In the genomic region with DNA sequence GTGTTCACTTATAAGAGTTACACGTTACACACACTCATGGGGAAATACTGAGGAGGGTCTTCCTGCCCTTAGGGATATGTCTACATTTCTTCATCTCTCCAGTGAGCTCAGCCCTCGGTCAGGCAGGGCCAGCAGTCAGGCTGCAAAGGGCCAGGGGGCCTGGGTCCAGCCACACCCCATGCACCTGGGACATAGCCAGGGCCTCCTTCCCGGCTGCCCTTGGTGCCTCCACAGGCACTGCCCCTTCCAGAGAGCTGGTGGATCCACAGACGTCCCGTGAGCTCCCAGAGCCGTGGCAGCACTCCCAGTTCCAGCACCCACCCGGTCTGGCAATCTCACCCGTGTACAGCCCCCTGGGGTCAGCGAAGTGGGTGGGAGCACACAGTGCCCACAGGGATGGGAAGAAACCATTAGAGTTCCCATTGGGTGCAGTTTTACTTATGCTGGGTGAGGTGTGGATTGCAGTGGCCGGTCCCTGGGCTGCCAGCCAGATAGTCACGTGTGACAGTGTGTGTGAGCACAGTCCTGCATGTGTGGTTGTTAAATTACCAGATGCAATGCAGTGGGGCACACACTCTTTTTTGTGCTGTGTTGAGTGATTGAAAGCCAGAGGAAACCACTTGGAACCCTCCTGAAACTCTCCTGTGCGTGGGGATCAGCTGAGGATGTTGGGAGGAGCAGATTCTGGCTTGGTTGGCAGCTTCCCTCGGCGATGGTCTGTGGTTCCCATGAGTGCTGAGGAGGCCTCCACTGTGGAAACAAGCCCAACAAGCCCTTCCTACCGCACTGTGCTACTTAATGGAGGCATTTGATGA, we compare ENCODE assay signal across 15 cellular contexts.
A peak's percentile ranks its signal among the peaks of the same experiment; 100 is the strongest.
DNase-seq lines count a peak whose midpoint lies in the region; ATAC-seq and TF ChIP-seq lines count a peak whose summit lies in the region.
"Had no signal": no experiment of that assay in that cellular context is flagged by ENCODE, and none has a peak within 500 bp of the region (broad histone marks: within the 10 kb centered on the region; RNA-seq: fewer than 3 reads in every experiment).

No MANE protein-coding gene starts in this region.

- H3K9me3 Mint-ChIP-seq in H9: no peaks in the 10 kb centered on the region
- H3K9me3 Mint-ChIP-seq: activated naive CD4-positive, alpha-beta T cell treated with anti-CD3 and anti-CD28 coated beads, Interleukin-2, amount 10 ng/mL, durations not matched to agents 7 days and 5 days; GM23338 had no signal

- H3K56ac ChIP-seq in H9 (ENCODE audit: insufficient read length, low read depth, low read length): no peak overlapping the region

- peak; percentile 8 for DNase-seq in AG09309 (ENCODE audit: low read depth)
- DNase-seq in H9: no peak
- peak; percentile 91 for DNase-seq in esophagus muscularis mucosa (ENCODE audit: extremely low spot score)
- DNase-seq in mucosa of descending colon: peak in 2 of 3 donors; percentile 57 to 72
- no peak for DNase-seq in foreskin keratinocyte
- DNase-seq in omental fat pad (ENCODE audit: low spot score): no peak
- DNase-seq in epidermal melanocyte (ENCODE audit: insufficient read length, low spot score): no peak
- no peak for DNase-seq in OCI-M1 (lab: John Stamatoyannopoulos, UW)
- DNase-seq: activated naive CD4-positive, alpha-beta T cell treated with anti-CD3 and anti-CD28 coated beads, Interleukin-2, amount 10 ng/mL, durations not matched to agents 7 days and 5 days; central memory CD4-positive, alpha-beta T cell; KBM-7; NCI-H1930; NCI-H774 had no signal

- no peak overlapping the region for H3T11ph ChIP-seq in H9 (ENCODE audit: low read length)

- H3K4me3 ChIP-seq in AG09309 (ENCODE audit: control insufficient read depth, low read depth, low read length) (no peak overlapping the region), esophagus muscularis mucosa (no peak overlapping the region), mucosa of descending colon (no peak overlapping the region)
- H3K4me3 ChIP-seq: BLaER1, GM23338 had no signal

- H3K9me3 ChIP-seq in H9 (ENCODE audit: control insufficient read depth, low read depth, low read length) (no peaks in the 10 kb centered on the region), esophagus muscularis mucosa (no peaks in the 10 kb centered on the region), mucosa of descending colon (no peaks in the 10 kb centered on the region)
- H3K9me3 ChIP-seq: BLaER1 had no signal

- H3K27ac Mint-ChIP-seq in H9: no peak overlapping the region
- H3K27ac Mint-ChIP-seq: activated naive CD4-positive, alpha-beta T cell treated with anti-CD3 and anti-CD28 coated beads, Interleukin-2, amount 10 ng/mL, durations not matched to agents 7 days and 5 days; GM23338 had no signal

- H3K4ac ChIP-seq in H9 (ENCODE audit: low read depth, low read length): no peak overlapping the region

- H2BK120ac ChIP-seq in H9 (ENCODE audit: low read depth, low read length, poor library complexity, severe bottlenecking): no peak overlapping the region

- H3K4me1 Mint-ChIP-seq in H9: peaks cover 4 to 13% of the 10 kb centered on the region in 2 experiments
- H3K4me1 Mint-ChIP-seq: activated naive CD4-positive, alpha-beta T cell treated with anti-CD3 and anti-CD28 coated beads, Interleukin-2, amount 10 ng/mL, durations not matched to agents 7 days and 5 days had no signal

- intact Hi-C loops in esophagus muscularis mucosa (cut with DNase I): no loop called here
- intact Hi-C loops in mucosa of descending colon (cut with DNase I, micrococcal nuclease): no loop called here

- H3K14ac ChIP-seq in H9 (ENCODE audit: insufficient read depth, low read length): no peak overlapping the region

- no peak for TF ChIP-seq POLR2A in esophagus muscularis mucosa (IDR thresholded peaks at IDR 0.05; ENCODE audit: low read depth)

- ATAC-seq in mucosa of descending colon (peak; percentile 78), foreskin keratinocyte (no peak), omental fat pad (ENCODE audit: low FRiP score) (no peak)

- no peak overlapping the region for H3K18ac ChIP-seq in H9 (ENCODE audit: insufficient read length, low read depth, low read length)

- H3K27me3 Mint-ChIP-seq in H9 (ENCODE audit: low read depth): peaks cover 1% of the 10 kb centered on the region
- H3K27me3 Mint-ChIP-seq: activated naive CD4-positive, alpha-beta T cell treated with anti-CD3 and anti-CD28 coated beads, Interleukin-2, amount 10 ng/mL, durations not matched to agents 7 days and 5 days had no signal

- H3K23ac ChIP-seq in H9 (ENCODE audit: insufficient read length, low read depth, low read length): peak overlapping the region; percentile 23

- no peak for TF ChIP-seq CTCF in AG09309 (IDR thresholded peaks at IDR 0.05; ENCODE audit: control insufficient read depth, insufficient read depth, low read depth, low read length, missing control alignments)
- no peak for TF ChIP-seq CTCF in H9 (conservative IDR thresholded peaks at IDR 0.05)
- TF ChIP-seq CTCF in esophagus muscularis mucosa (IDR thresholded peaks at IDR 0.05): no peak
- no peak for TF ChIP-seq CTCF in mucosa of descending colon (IDR thresholded peaks at IDR 0.05)
- TF ChIP-seq CTCF in foreskin keratinocyte (conservative IDR thresholded peaks at IDR 0.05): no peak
- TF ChIP-seq CTCF in omental fat pad (IDR thresholded peaks at IDR 0.05): no peak

- H3K27me3 ChIP-seq in H9 (ENCODE audit: insufficient read depth, low read length): no peaks in the 10 kb centered on the region
- peaks cover 0 to 17% (median 0%) of the 10 kb centered on the region in 4 donors for H3K27me3 ChIP-seq in esophagus muscularis mucosa
- no peaks in the 10 kb centered on the region for H3K27me3 ChIP-seq in foreskin keratinocyte
- H3K27me3 ChIP-seq: BLaER1 had no signal

- H3K9ac ChIP-seq in H9 (ENCODE audit: extremely low read depth, insufficient read length, low read length): no peak overlapping the region
- H3K9ac ChIP-seq: BLaER1 had no signal

- no peak overlapping the region for H3K4me2 ChIP-seq in H9 (ENCODE audit: insufficient read depth, insufficient read length, low read length)
- H3K4me2 ChIP-seq: BLaER1, GM23338 had no signal

- no peak overlapping the region for H2AFZ ChIP-seq in H9 (ENCODE audit: low read length)
- H2AFZ ChIP-seq: GM23338 had no signal

- no CpG with 5 or more reads among the region's 15 CpGs for WGBS in H9 (ENCODE audit: extremely low coverage, insufficient read length, low lambda C conversion rate)
- 56% methylated on average over 12 of the region's 15 CpGs for WGBS in esophagus muscularis mucosa

- no peaks in the 10 kb centered on the region for H3K23me2 ChIP-seq in H9 (ENCODE audit: insufficient read length, low read depth, low read length, poor library complexity, severe bottlenecking)

- no peak overlapping the region for H3K4me3 Mint-ChIP-seq in H9
- H3K4me3 Mint-ChIP-seq: activated naive CD4-positive, alpha-beta T cell treated with anti-CD3 and anti-CD28 coated beads, Interleukin-2, amount 10 ng/mL, durations not matched to agents 7 days and 5 days; GM23338 had no signal

- TF ChIP-seq EP300 in esophagus muscularis mucosa (IDR thresholded peaks at IDR 0.05): no peak

- no peak overlapping the region for H2AK5ac ChIP-seq in H9 (ENCODE audit: insufficient read length, low read length)

- no peak overlapping the region for H2BK5ac ChIP-seq in H9 (ENCODE audit: insufficient read length, low read length)

- no peak overlapping the region for H3K27ac ChIP-seq in H9 (ENCODE audit: insufficient read length, low read depth, low read length)
- no peak overlapping the region for H3K27ac ChIP-seq in esophagus muscularis mucosa (replicated peaks in 1 of 4)
- H3K27ac ChIP-seq in foreskin keratinocyte: no peak overlapping the region
- H3K27ac ChIP-seq: BLaER1 had no signal

- H3K79me1 ChIP-seq in H9 (ENCODE audit: insufficient read depth, low read depth, low read length, poor library complexity, severe bottlenecking): no peaks in the 10 kb centered on the region

- H3K36me3 ChIP-seq in esophagus muscularis mucosa: no peaks in the 10 kb centered on the region
- no peaks in the 10 kb centered on the region for H3K36me3 ChIP-seq in mucosa of descending colon (ENCODE audit: low read depth)
- H3K36me3 ChIP-seq: BLaER1 had no signal

- no peaks in the 10 kb centered on the region; the same call in 1 of the 2 replicates for H3K79me2 ChIP-seq in H9 (ENCODE audit: insufficient read depth, low read length)

- H2BK12ac ChIP-seq in H9 (ENCODE audit: insufficient read length, low read depth, low read length): no peak overlapping the region

- no peak overlapping the region for H4K5ac ChIP-seq in H9 (ENCODE audit: insufficient read length, low read depth, low read length)

- H3K4me1 ChIP-seq in H9 (ENCODE audit: insufficient read depth, low read length) (no peaks in the 10 kb centered on the region), esophagus muscularis mucosa (peaks cover 0 to 6% (median 0%) of the 10 kb centered on the region in 4 donors), mucosa of descending colon (ENCODE audit: low read depth) (no peaks in the 10 kb centered on the region), foreskin keratinocyte (no peaks in the 10 kb centered on the region)
- H3K4me1 ChIP-seq: BLaER1 had no signal

- no peak overlapping the region for H4K8ac ChIP-seq in H9 (replicated peaks; ENCODE audit: insufficient read length, low read depth, low read length)

- peaks cover 2% of the 10 kb centered on the region for H4K20me1 ChIP-seq in H9 (ENCODE audit: control insufficient read depth, insufficient read depth, insufficient read length)
- H4K20me1 ChIP-seq: BLaER1 had no signal

- H2BK20ac ChIP-seq in H9 (ENCODE audit: low read depth, low read length, poor library complexity, severe bottlenecking): no peak overlapping the region

- no peak overlapping the region for H4K91ac ChIP-seq in H9 (ENCODE audit: insufficient read length, low read depth, low read length)

- H3K36me3 Mint-ChIP-seq in H9 (ENCODE audit: insufficient read depth in 1 of 3, low read depth in 3 of 3): peaks cover 7 to 21% (median 15%) of the 10 kb centered on the region in 3 experiments; a peak in 6 of 7 replicates
- H3K36me3 Mint-ChIP-seq: activated naive CD4-positive, alpha-beta T cell treated with anti-CD3 and anti-CD28 coated beads, Interleukin-2, amount 10 ng/mL, durations not matched to agents 7 days and 5 days had no signal

- no peak overlapping the region for H2BK15ac ChIP-seq in H9 (ENCODE audit: low read depth, low read length)

Comparison
In these comparisons a context has a peak if more than half of its experiments do, and no peak if none do; other contexts are left out.
1. DNase-seq: peak in AG09309 (single experiment), esophagus muscularis mucosa (single experiment) and mucosa of descending colon (2 of 3); none in H9 (single experiment), foreskin keratinocyte (0 of 2), omental fat pad (single experiment), epidermal melanocyte (single experiment) and OCI-M1 (single experiment).